8 cellular contexts compared by ENCODE assay signal in the genomic region with DNA sequence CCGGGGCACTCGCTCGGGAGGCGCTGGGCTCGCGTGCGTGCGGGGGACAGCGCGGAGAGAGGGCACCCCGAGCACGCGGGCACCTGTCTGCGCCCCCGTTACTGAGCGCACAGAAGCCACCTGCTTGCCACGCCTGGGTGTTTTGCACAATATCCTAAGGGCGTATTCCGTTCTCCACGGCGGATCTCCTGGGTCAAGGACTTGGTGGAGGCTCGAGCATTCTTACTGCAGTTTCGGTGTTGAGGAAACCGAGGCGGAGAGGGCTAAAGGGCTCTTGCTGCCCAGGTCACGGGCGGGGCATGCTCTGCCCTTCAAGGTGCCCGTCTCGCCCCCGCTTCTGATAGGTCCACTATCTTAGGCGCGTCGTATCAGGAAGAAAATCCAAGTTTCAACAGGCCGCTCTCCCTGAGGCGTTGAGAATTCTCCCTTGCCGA. TPM values are rescaled to one million over a fixed set of nuclear protein-coding genes. Genes with fewer than 3 reads are reported as not detected.
DNase-seq lines count a peak whose midpoint lies in the region; ATAC-seq and TF ChIP-seq lines count a peak whose summit lies in the region.

No MANE protein-coding gene starts in this region.

- peak overlapping the region; percentile 34 for H3K27ac Mint-ChIP-seq in osteocyte (ENCODE audit: unreplicated experiment)

- H3K36me3 Mint-ChIP-seq in osteocyte (ENCODE audit: unreplicated experiment) = peaks cover 2% of the 10 kb centered on the region

- H3K9me3 ChIP-seq in WERI-Rb-1 (ENCODE audit: severe bottlenecking) = peaks cover 6% of the 10 kb centered on the region

- no peak for TF ChIP-seq CTCF in WERI-Rb-1 (IDR thresholded peaks at IDR 0.05; ENCODE audit: low read depth, low read length)
- TF ChIP-seq CTCF in foreskin keratinocyte (conservative IDR thresholded peaks at IDR 0.05) = no peak
- no peak for TF ChIP-seq CTCF in osteocyte (IDR thresholded peaks at IDR 0.05)

- H3K4me3 Mint-ChIP-seq in osteocyte (ENCODE audit: unreplicated experiment) = peak overlapping the region; percentile 87

- H3K4me3 ChIP-seq in WERI-Rb-1 (ENCODE audit: low read depth, low read length) = peak overlapping the region; percentile 68

- peaks cover 5% of the 10 kb centered on the region for H3K9me3 Mint-ChIP-seq in osteocyte (ENCODE audit: unreplicated experiment)

- peaks cover 22% of the 10 kb centered on the region for H3K4me1 Mint-ChIP-seq in osteocyte (ENCODE audit: unreplicated experiment)

- H3K27ac ChIP-seq in WERI-Rb-1 (0 out of 2 replicates have a peak overlapping the region, but pooled peaks have one; percentile 34), foreskin keratinocyte (no peak overlapping the region)

- no peaks in the 10 kb centered on the region for H3K4me1 ChIP-seq in foreskin keratinocyte

- H3K27me3 ChIP-seq in WERI-Rb-1 (ENCODE audit: insufficient read depth, low read depth, severe bottlenecking) (no peaks in the 10 kb centered on the region), foreskin keratinocyte (no peaks in the 10 kb centered on the region)

- ATAC-seq in HG03066 (IDR thresholded peaks at IDR 0.05; ENCODE audit: low read depth, unreplicated experiment) = peak; percentile 10
- peak; percentile 41 for ATAC-seq in foreskin keratinocyte
- ATAC-seq in HG03039 (IDR thresholded peaks at IDR 0.05; ENCODE audit: unreplicated experiment) = no peak

- no peaks in the 10 kb centered on the region for H3K36me3 ChIP-seq in WERI-Rb-1

- no peaks in the 10 kb centered on the region for H3K27me3 Mint-ChIP-seq in osteocyte (ENCODE audit: unreplicated experiment)

- DNase-seq in GF-D8 (lab: John Stamatoyannopoulos, UW) = peak; percentile 22
- no peak for DNase-seq in WERI-Rb-1
- DNase-seq in foreskin keratinocyte = peak; percentile 39 to 60
- DNase-seq in osteocyte (ENCODE audit: extremely low spot score, unreplicated experiment) = no peak
- DNase-seq in GM19240 (ENCODE audit: insufficient read length, low spot score) = no peak
- no peak for DNase-seq in NCI-H446 treated with DMSO at 0.1 percent for 48 hours (lab: John Stamatoyannopoulos, UW)

RNA-seq across cellular contexts. Expression of gene GPD1L, which starts 0.5 kb away (rescaled TPM):
- total RNA-seq in foreskin keratinocyte (4.0 and 4.5 TPM in 2 replicates), osteocyte (9.1 and 10.9 TPM in 2 replicates)
- 1.8 and 1.9 TPM in 2 replicates for polyA plus RNA-seq in foreskin keratinocyte

Comparison
In these comparisons a context has a peak if more than half of its experiments do, and no peak if none do; other contexts are left out.
1. DNase-seq: peak in GF-D8 (single experiment) and foreskin keratinocyte (2 of 2); none in WERI-Rb-1 (single experiment), osteocyte (single experiment), GM19240 (single experiment) and NCI-H446 treated with DMSO at 0.1 percent for 48 hours (single experiment).